Comparison of ENCODE assay signal across 20 cellular contexts in the genomic region with DNA sequence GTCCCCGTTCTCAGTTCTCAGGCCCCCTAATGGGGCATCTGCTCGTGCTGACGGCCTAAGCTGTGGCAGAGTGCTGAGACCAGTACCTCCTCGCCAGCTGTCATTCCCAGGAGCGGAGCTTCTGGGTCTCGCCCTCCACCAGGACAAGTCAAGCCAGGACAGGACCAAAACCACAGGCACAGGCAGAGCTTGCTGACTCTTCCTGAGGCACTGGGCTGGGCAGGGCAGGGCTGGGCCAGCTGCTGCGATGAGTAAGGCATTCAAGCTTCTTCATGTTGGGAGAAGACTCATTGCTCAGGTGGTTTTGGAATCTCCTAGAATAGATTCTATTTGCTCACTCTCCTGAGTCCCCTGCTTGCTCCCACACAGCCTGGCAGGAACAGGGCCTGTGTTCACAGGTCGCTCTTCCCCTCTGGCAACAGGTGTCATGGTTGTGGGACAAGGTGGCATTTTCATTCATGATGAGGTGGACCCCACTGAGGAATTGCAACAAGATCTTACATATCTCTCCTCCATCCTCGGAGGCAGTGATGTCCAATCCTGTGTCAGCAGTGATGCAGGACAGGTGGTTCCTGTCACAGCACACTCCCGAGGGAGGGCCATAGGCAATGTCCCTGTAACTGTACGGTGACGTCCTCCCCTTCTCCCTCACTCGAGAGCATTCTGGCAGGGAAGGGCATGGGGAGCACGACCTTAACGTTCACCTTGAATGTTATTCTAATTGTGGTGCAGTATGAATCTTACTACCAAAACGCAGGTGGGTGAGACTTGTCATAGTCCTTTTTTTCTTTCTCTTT. TPM values are rescaled to one million over a fixed set of nuclear protein-coding genes. Genes with fewer than 3 reads are reported as not detected.
A peak's percentile ranks its signal among the peaks of the same experiment; 100 is the strongest.
DNase-seq lines count a peak whose midpoint lies in the region; ATAC-seq, FAIRE-seq and TF ChIP-seq lines count a peak whose summit lies in the region.
"Had no signal": no experiment of that assay in that cellular context is flagged by ENCODE, and none has a peak within 500 bp of the region (broad histone marks: within the 10 kb centered on the region; RNA-seq: fewer than 3 reads in every experiment).

No MANE protein-coding gene starts in this region.

- no TSS peak for BruUV-seq in HCT116 (replicated peaks; lab: Mats Ljungman, UMichigan)

- H3K4me3 ChIP-seq in A549 (no peak overlapping the region), HCT116 (replicated peaks in 1 of 2; ENCODE audit: low read depth in 1 of 2, low read length in 2 of 2) (no peak overlapping the region)
- H3K4me3 ChIP-seq: sigmoid colon had no signal

- H3K4me1 ChIP-seq in A549, result peaks cover 15% of the 10 kb centered on the region; the same call in 2 of the 3 replicates
- H3K4me1 ChIP-seq in HCT116 (ENCODE audit: control insufficient read depth in 1 of 2, insufficient read depth in 2 of 2, low read length in 2 of 2), result peaks cover 12 to 25% of the 10 kb centered on the region in 2 experiments
- H3K4me1 ChIP-seq: sigmoid colon had no signal

- POLR2A ChIA-PET in A549 (lab: Yijun Ruan, JAX), result no interaction called here
- POLR2A ChIA-PET in HCT116 (lab: Charles Lee), result no interaction called here

- no peaks in the 10 kb centered on the region; a peak in 1 of 4 replicates for H3K36me3 ChIP-seq in HCT116 (ENCODE audit: control insufficient read depth in 1 of 2, insufficient read depth in 2 of 2, low read length in 2 of 2)
- H3K36me3 ChIP-seq: sigmoid colon had no signal

- H3K9ac ChIP-seq in HCT116 (ENCODE audit: low read length), result no peak overlapping the region

- H3K36me3 Mint-ChIP-seq in activated T-helper 17 cell treated with anti-CD3 and anti-CD28 coated beads, Interleukin-2, amount 50 U/mL, for 72 hours (ENCODE audit: low read depth), result peaks cover 25% of the 10 kb centered on the region
- H3K36me3 Mint-ChIP-seq in chondrocyte (ENCODE audit: low read depth), result peaks cover 5% of the 10 kb centered on the region
- no peaks in the 10 kb centered on the region for H3K36me3 Mint-ChIP-seq in activated naive CD8-positive, alpha-beta T cell treated with anti-CD3 and anti-CD28 coated beads for 36 hours
- H3K36me3 Mint-ChIP-seq: activated CD4-positive, alpha-beta memory T cell treated with anti-CD3 and anti-CD28 coated beads for 36 hours had no signal

- CTCF ChIA-PET in A549 (lab: Yijun Ruan, JAX) (interaction anchor here (1.1 to 5.9 kb wide), 7 partner anchors 9 to 186 kb away, joined by 3 to 32 read pairs (median 4); no protein-coding TSS in a partner anchor), HCT116 (lab: Charles Lee) (interaction anchor here (0.9 to 1.5 kb wide), 2 partner anchors 11 to 16 kb away, joined by 3 to 4 read pairs; no protein-coding TSS in a partner anchor)

- peak in 1 of 2 experiments; percentile 35 for DNase-seq in A549 (ENCODE audit: low read depth in 1 of 2, low spot score in 1 of 2)
- no peak for DNase-seq in HCT116 (ENCODE audit: low read depth, low spot score)
- DNase-seq in left kidney (ENCODE audit: low read depth, low spot score), result peak; percentile 81
- DNase-seq in chondrocyte (ENCODE audit: low spot score), result no peak
- no peak for DNase-seq in activated naive CD8-positive, alpha-beta T cell treated with anti-CD3 and anti-CD28 coated beads for 36 hours
- DNase-seq: activated CD4-positive, alpha-beta memory T cell treated with anti-CD3 and anti-CD28 coated beads for 36 hours; anterior cingulate cortex; Calu3; cortex of kidney; H9; NCI-H1694; NCI-H526; RPMI8226; sigmoid colon; stimulated activated naive CD8-positive, alpha-beta T cell treated with anti-CD3 and anti-CD28 coated beads, Interleukin-15, Interleukin-2, amounts not matched to agents 100 U/mL and 50 U/mL, for 24 hours had no signal

- no peaks in the 10 kb centered on the region for H3K27me3 Mint-ChIP-seq in activated T-helper 17 cell treated with anti-CD3 and anti-CD28 coated beads, Interleukin-2, amount 50 U/mL, for 72 hours
- no peaks in the 10 kb centered on the region for H3K27me3 Mint-ChIP-seq in chondrocyte (ENCODE audit: low read depth)
- no peaks in the 10 kb centered on the region for H3K27me3 Mint-ChIP-seq in activated naive CD8-positive, alpha-beta T cell treated with anti-CD3 and anti-CD28 coated beads for 36 hours
- H3K27me3 Mint-ChIP-seq: activated CD4-positive, alpha-beta memory T cell treated with anti-CD3 and anti-CD28 coated beads for 36 hours; memory B cell had no signal

- no peaks in the 10 kb centered on the region for H3K4me1 Mint-ChIP-seq in activated T-helper 17 cell treated with anti-CD3 and anti-CD28 coated beads, Interleukin-2, amount 50 U/mL, for 72 hours
- peaks cover 8% of the 10 kb centered on the region for H3K4me1 Mint-ChIP-seq in chondrocyte (ENCODE audit: low read depth)
- no peaks in the 10 kb centered on the region for H3K4me1 Mint-ChIP-seq in activated naive CD8-positive, alpha-beta T cell treated with anti-CD3 and anti-CD28 coated beads for 36 hours
- H3K4me1 Mint-ChIP-seq: memory B cell, neural crest cell had no signal

- H3K79me2 ChIP-seq in HCT116 (ENCODE audit: insufficient read depth, low read length), result no peaks in the 10 kb centered on the region

- no peaks in the 10 kb centered on the region for H3K27me3 ChIP-seq in HCT116 (ENCODE audit: insufficient read depth, low read length)
- H3K27me3 ChIP-seq: sigmoid colon had no signal

- TF ChIP-seq POLR2A in A549 (IDR thresholded peaks at IDR 0.05; ENCODE audit: low read length) (no peak), HCT116 (IDR thresholded peaks at IDR 0.05; ENCODE audit: borderline replicate concordance, extremely low read depth, insufficient read depth, insufficient read length) (no peak)

- TF ChIP-seq RAD21 in A549 (conservative IDR thresholded peaks at IDR 0.05 in 1 of 2, IDR thresholded peaks at IDR 0.05 in 1 of 2), result no peak
- TF ChIP-seq RAD21 in HCT116 (IDR thresholded peaks at IDR 0.05; ENCODE audit: low read depth), result no peak

- no peaks in the 10 kb centered on the region for H3K9me2 ChIP-seq in HCT116 (ENCODE audit: insufficient read depth)

- H3K4me2 ChIP-seq in A549, result 0 out of 3 replicates have a peak overlapping the region, but pooled peaks have one; percentile 19
- H3K4me2 ChIP-seq in HCT116 (ENCODE audit: low read length), result peak overlapping the region; percentile 34

- peak overlapping the region; percentile 63 for H3K27ac Mint-ChIP-seq in activated T-helper 17 cell treated with anti-CD3 and anti-CD28 coated beads, Interleukin-2, amount 50 U/mL, for 72 hours
- H3K27ac Mint-ChIP-seq in chondrocyte (ENCODE audit: unreplicated experiment), result no peak overlapping the region
- H3K27ac Mint-ChIP-seq in activated naive CD8-positive, alpha-beta T cell treated with anti-CD3 and anti-CD28 coated beads for 36 hours, result no peak overlapping the region
- H3K27ac Mint-ChIP-seq: activated CD4-positive, alpha-beta memory T cell treated with anti-CD3 and anti-CD28 coated beads for 36 hours; memory B cell had no signal

- no peaks in the 10 kb centered on the region for H3K9me3 Mint-ChIP-seq in activated T-helper 17 cell treated with anti-CD3 and anti-CD28 coated beads, Interleukin-2, amount 50 U/mL, for 72 hours
- H3K9me3 Mint-ChIP-seq in chondrocyte (ENCODE audit: low read depth), result no peaks in the 10 kb centered on the region
- H3K9me3 Mint-ChIP-seq in activated naive CD8-positive, alpha-beta T cell treated with anti-CD3 and anti-CD28 coated beads for 36 hours, result no peaks in the 10 kb centered on the region
- H3K9me3 Mint-ChIP-seq: activated CD4-positive, alpha-beta memory T cell treated with anti-CD3 and anti-CD28 coated beads for 36 hours; H9; memory B cell; neural crest cell had no signal

- peak; percentile 65 to 79 for ATAC-seq in A549
- peak; percentile 77 for ATAC-seq in HCT116
- ATAC-seq in activated T-helper 17 cell treated with anti-CD3 and anti-CD28 coated beads, Interleukin-2, amount 50 U/mL, for 72 hours (replicated peaks), result no peak
- no peak for ATAC-seq in HG03432 (IDR thresholded peaks at IDR 0.05; ENCODE audit: unreplicated experiment)
- ATAC-seq in GM18498 (IDR thresholded peaks at IDR 0.05; ENCODE audit: unreplicated experiment), result no peak
- ATAC-seq: stimulated activated naive CD8-positive, alpha-beta T cell treated with anti-CD3 and anti-CD28 coated beads, Interleukin-15, Interleukin-2, amounts not matched to agents 100 U/mL and 50 U/mL, for 24 hours had no signal

- RAD21 ChIA-PET in HCT116 (lab: Charles Lee; ENCODE audit: low non-redundant PET in 1 of 2, low total read pairs in 2 of 2, uncharacterized antibody in 2 of 2, unreplicated experiment in 2 of 2), result no interaction called here

- FAIRE-seq in A549 (lab: Jason Lieb, UNC), result no peak

- no peak overlapping the region for H2AFZ ChIP-seq in HCT116 (ENCODE audit: low read depth, low read length, poor library complexity, severe bottlenecking)

- H3K27ac ChIP-seq in A549, result peak overlapping the region in 1 of 2 experiments; percentile 28; a peak in 2 of 6 replicates
- H3K27ac ChIP-seq in HCT116 (ENCODE audit: low read depth, low read length), result no peak overlapping the region
- H3K27ac ChIP-seq: sigmoid colon had no signal

- TF ChIP-seq EP300 in A549 (IDR thresholded peaks at IDR 0.05), result no peak

- intact Hi-C loops in HCT116 (cut with micrococcal nuclease), result no loop called here

- WGBS in A549 (ENCODE audit: missing lambda C conversion rate), result 88% methylated on average over 15 of the region's 16 CpGs

- H3K9me3 ChIP-seq in A549, result no peaks in the 10 kb centered on the region
- no peaks in the 10 kb centered on the region for H3K9me3 ChIP-seq in HCT116 (ENCODE audit: control insufficient read depth in 1 of 2, insufficient read depth in 1 of 2, low read depth in 1 of 2, low read length in 2 of 2)
- H3K9me3 ChIP-seq: sigmoid colon had no signal

- TF ChIP-seq CTCF in A549 (IDR thresholded peaks at IDR 0.05) (no peak), HCT116 (IDR thresholded peaks at IDR 0.05 in 2 of 3, conservative IDR thresholded peaks at IDR 0.05 in 1 of 3; ENCODE audit: borderline replicate concordance in 1 of 3, insufficient read depth in 1 of 3, low read depth in 2 of 3, low read length in 2 of 3) (no peak), chondrocyte (IDR thresholded peaks at IDR 0.05) (no peak)

- no peaks in the 10 kb centered on the region for H4K20me1 ChIP-seq in HCT116 (ENCODE audit: insufficient read depth)

- H3K4me3 Mint-ChIP-seq in activated T-helper 17 cell treated with anti-CD3 and anti-CD28 coated beads, Interleukin-2, amount 50 U/mL, for 72 hours, result no peak overlapping the region
- H3K4me3 Mint-ChIP-seq in chondrocyte (ENCODE audit: unreplicated experiment), result no peak overlapping the region
- H3K4me3 Mint-ChIP-seq in activated naive CD8-positive, alpha-beta T cell treated with anti-CD3 and anti-CD28 coated beads for 36 hours, result no peak overlapping the region
- H3K4me3 Mint-ChIP-seq: activated CD4-positive, alpha-beta memory T cell treated with anti-CD3 and anti-CD28 coated beads for 36 hours; H9; memory B cell; neural crest cell had no signal

RNA-seq across cellular contexts. Expression of a gene that starts 17.0 kb away (rescaled TPM):
- 3.9 and 6.2 TPM in 2 replicates for polyA plus RNA-seq in A549 (2011; rRNA removed)
- 0.82 and 1.1 TPM in 2 replicates for polyA plus RNA-seq in A549 (2012; cell fraction: cytosol; rRNA removed)
- polyA plus RNA-seq in A549 (2012; cell fraction: nucleus; rRNA removed), result 2.2 and 2.7 TPM in 2 replicates
- polyA plus RNA-seq in A549 (2017; fragmentation: RNase III; extraction: RNeasy Plus Mini Kit Qiagen cat#74134 plus additional on column Dnase treatment), result 1.4 to 2.4 TPM (median 1.7 TPM) in 3 replicates
- polyA minus RNA-seq in A549 (2011; rRNA and poly(A)+ RNA removed), result 7.4 and 7.6 TPM in 2 replicates
- total RNA-seq in HCT116 (2021; ENCODE audit: unreplicated experiment), result 8.7 TPM
- polyA plus RNA-seq in HCT116 (2012), result 3.8 and 4.2 TPM in 2 replicates
- 10 to 100 TPM in 1 of 2 donors, 1 to 10 TPM in 1; 8.0 to 19.3 TPM for total RNA-seq in activated T-helper 17 cell treated with anti-CD3 and anti-CD28 coated beads, Interleukin-2, amount 50 U/mL, for 72 hours
- total RNA-seq in chondrocyte, result 40.2 to 46.0 TPM (median 45.7 TPM) in 3 replicates
- 10 to 100 TPM; 10.2 to 10.9 TPM for total RNA-seq in activated naive CD8-positive, alpha-beta T cell treated with anti-CD3 and anti-CD28 coated beads for 36 hours

RNA-seq across cellular contexts. Expression of a gene that starts 45.6 kb away (rescaled TPM):
- 34.5 and 35.5 TPM in 2 replicates for polyA plus RNA-seq in A549 (2011; rRNA removed)
- polyA plus RNA-seq in A549 (2012; cell fraction: cytosol; rRNA removed), result 14.2 and 14.5 TPM in 2 replicates
- 4.6 and 6.9 TPM in 2 replicates for polyA plus RNA-seq in A549 (2012; cell fraction: nucleus; rRNA removed)
- polyA plus RNA-seq in A549 (2017; fragmentation: RNase III; extraction: RNeasy Plus Mini Kit Qiagen cat#74134 plus additional on column Dnase treatment), result 15.8 to 19.0 TPM (median 17.1 TPM) in 3 replicates
- 17.6 and 18.2 TPM in 2 replicates for polyA minus RNA-seq in A549 (2011; rRNA and poly(A)+ RNA removed)
- total RNA-seq in HCT116 (2021; ENCODE audit: unreplicated experiment), result 74.7 TPM
- polyA plus RNA-seq in HCT116 (2012), result 55.0 and 72.1 TPM in 2 replicates
- 10 to 100 TPM; 41.9 to 45.4 TPM for total RNA-seq in activated T-helper 17 cell treated with anti-CD3 and anti-CD28 coated beads, Interleukin-2, amount 50 U/mL, for 72 hours
- total RNA-seq in chondrocyte, result 15.8 to 22.5 TPM (median 20.4 TPM) in 3 replicates
- 10 to 100 TPM; 25.4 to 25.5 TPM for total RNA-seq in activated naive CD8-positive, alpha-beta T cell treated with anti-CD3 and anti-CD28 coated beads for 36 hours

Comparison
In these comparisons a context has a peak if more than half of its experiments do, and no peak if none do; other contexts are left out.
1. ATAC-seq: peak in A549 (2 of 2) and HCT116 (single experiment); none in activated T-helper 17 cell treated with anti-CD3 and anti-CD28 coated beads, Interleukin-2, amount 50 U/mL, for 72 hours (single experiment), HG03432 (single experiment) and GM18498 (single experiment).